In genomic region chr5:108748354-108749129, GRCh38 we compare ENCODE assay signal across 8 cellular contexts. TPM values are rescaled to one million over a fixed set of nuclear protein-coding genes. Genes with fewer than 3 reads are reported as not detected.
A peak's percentile ranks its signal among the peaks of the same experiment; 100 is the strongest.
DNase-seq lines count a peak whose midpoint lies in the region; TF ChIP-seq lines count a peak whose summit lies in the region.

No MANE protein-coding gene starts in this region.

- no TSS peak for BruUV-seq in Caco-2 (replicated peaks; lab: Mats Ljungman, UMichigan)

- no peaks in the 10 kb centered on the region for H3K36me3 ChIP-seq in Caco-2 (ENCODE audit: control insufficient read depth, insufficient read depth, low read length)
- no peaks in the 10 kb centered on the region for H3K36me3 ChIP-seq in endodermal cell (ENCODE audit: control insufficient read depth, insufficient read depth, low read length)

- H3K4me3 ChIP-seq in Caco-2 (ENCODE audit: low read depth, low read length) (peak overlapping the region; percentile 98), endodermal cell (ENCODE audit: low read length) (peak overlapping the region; percentile 96)

- 0% methylated on average over 10 to 72 of the region's 72 CpGs for WGBS in endodermal cell (ENCODE audit: insufficient coverage in 1 of 2, insufficient read length in 1 of 2), 2 experiments

- DNase-seq in Caco-2 (peak; percentile 99 to 100), GM20000 (ENCODE audit: low spot score) (peak; percentile 95), HT-29 (ENCODE audit: low spot score) (peak; percentile 97), NOMO-1 treated with DMSO at 0.1 percent for 48 hours (lab: John Stamatoyannopoulos, UW; ENCODE audit: unreplicated experiment) (peak; percentile 99), endodermal cell (peak; percentile 100), mesenteric fat pad (ENCODE audit: low spot score) (peak; percentile 99)
- peak; percentile 95 for DNase-seq in activated CD8-positive, alpha-beta memory T cell treated with anti-CD3 and anti-CD28 coated beads, Interleukin-2, amount 50 U/mL, for 24 hours (ENCODE audit: extremely low read depth)
- peak; percentile 83 for DNase-seq in stimulated activated CD8-positive, alpha-beta memory T cell treated with anti-CD3 and anti-CD28 coated beads, Interleukin-15, amount 100 ng/mL, for 24 hours (ENCODE audit: low read depth)

- peak overlapping the region; percentile 97 for H3K27ac ChIP-seq in endodermal cell (ENCODE audit: low read depth, low read length)

- CTCF ChIA-PET in Caco-2 (lab: Charles Lee), result interaction anchor here (0.6 to 1.0 kb wide), 2 partner anchors 19 to 21 kb away, joined by 4 read pairs; no protein-coding TSS in a partner anchor

- peak overlapping the region; percentile 93 for H3K27ac Mint-ChIP-seq in Caco-2 (ENCODE audit: unreplicated experiment)
- peak overlapping the region; percentile 99 for H3K27ac Mint-ChIP-seq in endodermal cell

- H3K9me3 Mint-ChIP-seq in Caco-2 (ENCODE audit: unreplicated experiment) (no peaks in the 10 kb centered on the region), endodermal cell (no peaks in the 10 kb centered on the region)

- H3K4me1 ChIP-seq in Caco-2 (peaks cover 24% of the 10 kb centered on the region), endodermal cell (ENCODE audit: control insufficient read depth, insufficient read depth, low read length) (no peaks in the 10 kb centered on the region)

- H3K27me3 ChIP-seq in Caco-2 (replicated peaks; ENCODE audit: control insufficient read depth, insufficient read depth, low read length) (no peaks in the 10 kb centered on the region), endodermal cell (ENCODE audit: control insufficient read depth, insufficient read depth, low read length, poor library complexity, severe bottlenecking) (no peaks in the 10 kb centered on the region)

- H3K36me3 Mint-ChIP-seq in Caco-2 (ENCODE audit: insufficient read depth, unreplicated experiment) (peaks cover 28% of the 10 kb centered on the region), endodermal cell (ENCODE audit: low read depth) (no peaks in the 10 kb centered on the region)

- H3K4me3 Mint-ChIP-seq in Caco-2 (ENCODE audit: unreplicated experiment) (peak overlapping the region; percentile 90), endodermal cell (peak overlapping the region; percentile 76)

- H3K9ac ChIP-seq in endodermal cell (ENCODE audit: extremely low read depth, low read length, poor library complexity, severe bottlenecking), result peak overlapping the region; percentile 93

- H3K27me3 Mint-ChIP-seq in Caco-2 (ENCODE audit: insufficient read depth, unreplicated experiment) (no peaks in the 10 kb centered on the region), endodermal cell (ENCODE audit: insufficient read depth) (no peaks in the 10 kb centered on the region)

- H3K9me3 ChIP-seq in Caco-2 (no peaks in the 10 kb centered on the region), endodermal cell (ENCODE audit: control insufficient read depth, low read length) (no peaks in the 10 kb centered on the region)

- H3K4me1 Mint-ChIP-seq in Caco-2 (ENCODE audit: low read depth, unreplicated experiment), result peaks cover 23% of the 10 kb centered on the region
- H3K4me1 Mint-ChIP-seq in endodermal cell, result peaks cover 13% of the 10 kb centered on the region

- intact Hi-C loops in Caco-2 (cut with micrococcal nuclease; ENCODE audit: unreplicated experiment), result loop anchor here (1.0 to 10.0 kb wide), 6 partner anchors 20 to 936 kb away; partner anchors contain the start of gene MAN2A1

- TF ChIP-seq CTCF in Caco-2 (IDR thresholded peaks at IDR 0.05; ENCODE audit: insufficient read depth in 1 of 2, low read depth in 1 of 2, low read length in 1 of 2, severe bottlenecking in 1 of 2, unreplicated experiment in 1 of 2), result no peak
- TF ChIP-seq CTCF in GM20000 (IDR thresholded peaks at IDR 0.05; ENCODE audit: extremely low read depth, missing control alignments), result peak; percentile 6
- peak; percentile 39 for TF ChIP-seq CTCF in endodermal cell (conservative IDR thresholded peaks at IDR 0.05)

- POLR2A ChIA-PET in Caco-2 (lab: Charles Lee), result interaction anchor here (0.6 to 1.6 kb wide), 4 partner anchors 21 to 67 kb away, joined by 3 to 21 read pairs (median 4); no protein-coding TSS in a partner anchor

RNA-seq across cellular contexts. Expression of gene FER, which starts 0.8 kb away (rescaled TPM):
- total RNA-seq in Caco-2 (2022), result 43.1 and 48.7 TPM in 2 replicates
- total RNA-seq in HT-29 (2014; rRNA removed; shearing (Covaris generic)), result 2.3 and 5.2 TPM in 2 replicates
- total RNA-seq in endodermal cell, result 10 to 100 TPM; 24.5 to 26.8 TPM
- 10.2 TPM for polyA plus RNA-seq in endodermal cell (2013, experiment 1 of 2)
- 10.9 TPM for polyA plus RNA-seq in endodermal cell (2013, experiment 2 of 2)
- 37.6 TPM for total RNA-seq in mesenteric fat pad

Comparison
In these comparisons a context has a peak if more than half of its experiments do, and no peak if none do; other contexts are left out.
1. Peak in every context shown above with its lines: DNase-seq, H3K4me3 ChIP-seq and H3K27ac ChIP-seq.
2. CTCF ChIP-seq: peak in GM20000 (single experiment) and endodermal cell (single experiment); none in Caco-2 (0 of 2).